8 cellular contexts compared by ENCODE assay signal in genomic region chr16:9047689-9048301, GRCh38. TPM values are rescaled to one million over a fixed set of nuclear protein-coding genes. Genes with fewer than 3 reads are reported as not detected.
DNase-seq lines count a peak whose midpoint lies in the region; ATAC-seq and TF ChIP-seq lines count a peak whose summit lies in the region.

No MANE protein-coding gene starts in this region.

- ATAC-seq in lower lobe of right lung = peak; percentile 94 to 95
- no peak for ATAC-seq in HG03280 (IDR thresholded peaks at IDR 0.05; ENCODE audit: unreplicated experiment)

- H3K4me1 ChIP-seq in HAP-1 = peaks cover 10% of the 10 kb centered on the region
- H3K4me1 ChIP-seq in lower lobe of right lung = peaks cover 13% of the 10 kb centered on the region

- H3K4me3 ChIP-seq in HAP-1 (no peak overlapping the region), dorsolateral prefrontal cortex (no peak overlapping the region), lower lobe of right lung (no peak overlapping the region)

- TF ChIP-seq CTCF in dorsolateral prefrontal cortex (IDR thresholded peaks at IDR 0.05 in 54 of 56, conservative IDR thresholded peaks at IDR 0.05 in 2 of 56; ENCODE audit: low read depth in 1 of 56, partially characterized antibody in 56 of 56) (peak in 3 of 56 donors; percentile 3 to 16 (median 9)), lower lobe of right lung (IDR thresholded peaks at IDR 0.05) (no peak)

- in situ Hi-C loops in HAP-1 (cut with MboI; ENCODE audit: low sequenced_read_pairs) = no loop called here

- H3K9me3 ChIP-seq in HAP-1 (no peaks in the 10 kb centered on the region), lower lobe of right lung (no peaks in the 10 kb centered on the region)

- H3K27ac ChIP-seq in dorsolateral prefrontal cortex (peak overlapping the region in 51 of 59 donors; percentile 1 to 89 (median 68)), lower lobe of right lung (no peak overlapping the region)

- H3K27me3 ChIP-seq in HAP-1 (ENCODE audit: low read depth) (no peaks in the 10 kb centered on the region), dorsolateral prefrontal cortex (peaks cover 0 to 6% (median 0%) of the 10 kb centered on the region in 45 donors), lower lobe of right lung (ENCODE audit: low read depth) (no peaks in the 10 kb centered on the region)

- DNase-seq in ELF-1 (ENCODE audit: low read depth, low spot score) (peak; percentile 92), HAP-1 (ENCODE audit: low spot score in 2 of 2) (peak; percentile 79 to 88), NCI-H1436 treated with DMSO at 0.1 percent for 48 hours (lab: John Stamatoyannopoulos, UW) (peak; percentile 79), dorsolateral prefrontal cortex (peak in 9 of 10 donors; percentile 44 to 85 (median 69)), lower lobe of right lung (peak; percentile 70)
- peak; percentile 76 for DNase-seq in activated CD4-positive, alpha-beta T cell treated with anti-CD3 and anti-CD28 coated beads for 48 hours
- peak; percentile 14 for DNase-seq in stimulated activated CD8-positive, alpha-beta memory T cell treated with anti-CD3 and anti-CD28 coated beads, Interleukin-12 subunit alpha, Interleukin-12 subunit beta, amount 100 ng/mL, for 1 hour (ENCODE audit: low read depth)

- H3K36me3 ChIP-seq in HAP-1 (replicated peaks) (no peaks in the 10 kb centered on the region), lower lobe of right lung (no peaks in the 10 kb centered on the region)

- intact Hi-C loops in dorsolateral prefrontal cortex (cut with DNase I) (no loop called here), lower lobe of right lung (cut with DNase I) (no loop called here)

RNA-seq across cellular contexts. Expression of gene HAPSTR1, which starts 43.6 kb away (rescaled TPM):
- total RNA-seq in dorsolateral prefrontal cortex (100 to 1,000 TPM in 16 of 120 experiments, 10 to 100 TPM in 104; 60.1 to 117 (median 88.9) TPM), lower lobe of right lung (53.1 TPM)

Comparison
In these comparisons a context has a peak if more than half of its experiments do, and no peak if none do; other contexts are left out.
1. DNase-seq: peak in every context shown above with its lines; median percentile 92 in ELF-1; 84 in HAP-1; 79 in NCI-H1436 treated with DMSO at 0.1 percent for 48 hours; 76 in activated CD4-positive, alpha-beta T cell treated with anti-CD3 and anti-CD28 coated beads for 48 hours; 70 in lower lobe of right lung; 69 in dorsolateral prefrontal cortex; 14 in stimulated activated CD8-positive, alpha-beta memory T cell treated with anti-CD3 and anti-CD28 coated beads, Interleukin-12 subunit alpha, Interleukin-12 subunit beta, amount 100 ng/mL, for 1 hour.